In the genomic region with DNA sequence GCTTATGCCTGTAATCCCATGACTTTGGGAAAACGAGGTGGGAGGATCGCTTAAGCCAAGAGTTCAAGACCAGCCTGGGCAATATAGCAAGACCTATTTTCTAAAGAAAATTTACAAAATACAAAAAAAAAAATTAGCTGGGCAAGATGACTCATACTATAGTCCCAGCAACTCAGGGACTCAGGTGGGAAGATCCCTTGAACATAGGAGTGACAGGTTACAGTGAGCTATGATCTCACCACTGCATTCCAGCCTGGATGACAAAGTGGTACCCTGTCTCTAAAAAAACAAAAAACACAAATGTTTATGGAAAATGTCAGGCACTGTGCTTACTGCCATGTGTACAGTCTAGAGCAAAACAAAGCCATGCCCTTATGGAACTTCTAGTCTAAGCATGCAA, we compare ENCODE assay signal across 22 cellular contexts.
DNase-seq lines count a peak whose midpoint lies in the region; ATAC-seq and TF ChIP-seq lines count a peak whose summit lies in the region.
"Had no signal": no experiment of that assay in that cellular context is flagged by ENCODE, and none has a peak within 500 bp of the region (broad histone marks: within the 10 kb centered on the region; RNA-seq: fewer than 3 reads in every experiment).

No MANE protein-coding gene starts in this region.

- H3K27ac ChIP-seq in HEK293 (ENCODE audit: extremely low read depth, low read depth, low read length): no peak overlapping the region
- no peak overlapping the region for H3K27ac ChIP-seq in foreskin keratinocyte
- H3K27ac ChIP-seq in neural cell (ENCODE audit: low read length): peak overlapping the region; percentile 85
- H3K27ac ChIP-seq in psoas muscle: no peak overlapping the region
- H3K27ac ChIP-seq: A549, GM23248 had no signal

- H3K79me2 ChIP-seq in Loucy (ENCODE audit: insufficient read depth, low read length) (peaks cover 23% of the 10 kb centered on the region; the same call in 1 of the 2 replicates), neural cell (replicated peaks; ENCODE audit: insufficient read depth, low read length) (peaks cover 3% of the 10 kb centered on the region)

- no peaks in the 10 kb centered on the region for H3K9me3 Mint-ChIP-seq in activated T-cell treated with anti-CD3 and anti-CD28 coated beads, Interleukin-2, amount 50 U/mL, for 72 hours
- H3K9me3 Mint-ChIP-seq: CD4-positive, alpha-beta memory T cell; H9 had no signal

- no peaks in the 10 kb centered on the region for H3K36me3 Mint-ChIP-seq in activated T-cell treated with anti-CD3 and anti-CD28 coated beads, Interleukin-2, amount 50 U/mL, for 72 hours (ENCODE audit: insufficient read depth in 2 of 2)
- H3K36me3 Mint-ChIP-seq: CD4-positive, alpha-beta memory T cell had no signal

- H3K27me3 Mint-ChIP-seq in activated T-cell treated with anti-CD3 and anti-CD28 coated beads, Interleukin-2, amount 50 U/mL, for 72 hours (ENCODE audit: low read depth): peaks cover 6% of the 10 kb centered on the region
- H3K27me3 Mint-ChIP-seq: CD4-positive, alpha-beta memory T cell had no signal

- H2AFZ ChIP-seq in Loucy (ENCODE audit: low read length): no peak overlapping the region
- no peak overlapping the region for H2AFZ ChIP-seq in neural cell (ENCODE audit: low read depth, low read length)
- H2AFZ ChIP-seq: GM23248 had no signal

- no peaks in the 10 kb centered on the region for H3K4me1 Mint-ChIP-seq in activated T-cell treated with anti-CD3 and anti-CD28 coated beads, Interleukin-2, amount 50 U/mL, for 72 hours (ENCODE audit: low read depth)
- H3K4me1 Mint-ChIP-seq: CD4-positive, alpha-beta memory T cell had no signal

- H3K4me1 ChIP-seq in HEK293 (ENCODE audit: control insufficient read depth, insufficient read depth, low read length): no peaks in the 10 kb centered on the region
- peaks cover 61% of the 10 kb centered on the region for H3K4me1 ChIP-seq in Loucy (ENCODE audit: insufficient read depth, low read length, poor library complexity, severe bottlenecking)
- H3K4me1 ChIP-seq in foreskin keratinocyte: peaks cover 2% of the 10 kb centered on the region
- no peaks in the 10 kb centered on the region for H3K4me1 ChIP-seq in psoas muscle
- H3K4me1 ChIP-seq: A549 had no signal

- H3K9ac ChIP-seq in Loucy (ENCODE audit: low read depth, low read length, poor library complexity, severe bottlenecking) (no peak overlapping the region), neural cell (ENCODE audit: low read length) (peak overlapping the region; percentile 10)
- H3K9ac ChIP-seq: GM23248 had no signal

- no peak for TF ChIP-seq CTCF in HEK293 (tag by site-specific recombination; IDR thresholded peaks at IDR 0.05)
- TF ChIP-seq CTCF in Loucy (conservative IDR thresholded peaks at IDR 0.05; ENCODE audit: low read length): no peak
- TF ChIP-seq CTCF in foreskin keratinocyte (conservative IDR thresholded peaks at IDR 0.05): no peak
- TF ChIP-seq CTCF in neural cell (IDR thresholded peaks at IDR 0.05; ENCODE audit: poor library complexity, severe bottlenecking): no peak
- TF ChIP-seq CTCF in psoas muscle (IDR thresholded peaks at IDR 0.05): no peak

- H3K36me3 ChIP-seq in HEK293 (ENCODE audit: control insufficient read depth in 2 of 2, insufficient read depth in 1 of 2, low read length in 2 of 2) (no peaks in the 10 kb centered on the region), Loucy (ENCODE audit: insufficient read depth, low read length) (peaks cover 12% of the 10 kb centered on the region; the same call in 1 of the 2 replicates), neural cell (ENCODE audit: insufficient read depth, low read length) (no peaks in the 10 kb centered on the region), psoas muscle (ENCODE audit: insufficient read depth in 1 of 2, low read depth in 1 of 2) (no peaks in the 10 kb centered on the region)

- CTCF ChIA-PET in HEK293 (lab: Yijun Ruan, JAX): no interaction called here

- H3K9me2 ChIP-seq in Loucy (replicated peaks; ENCODE audit: low read depth, low read length) (no peaks in the 10 kb centered on the region), neural cell (ENCODE audit: insufficient read depth, low read length) (no peaks in the 10 kb centered on the region)

- H3K4me3 Mint-ChIP-seq in activated T-cell treated with anti-CD3 and anti-CD28 coated beads, Interleukin-2, amount 50 U/mL, for 72 hours: no peak overlapping the region
- H3K4me3 Mint-ChIP-seq: CD4-positive, alpha-beta memory T cell; H9; HFFc6 had no signal

- WGBS in psoas muscle, 3 donors: 93 to 95% (median 95%) methylated on average over 2 of the region's 2 CpGs

- TF ChIP-seq EP300 in neural cell (conservative IDR thresholded peaks at IDR 0.05; ENCODE audit: poor library complexity, severe bottlenecking): no peak

- no peaks in the 10 kb centered on the region for H3F3A ChIP-seq in Loucy (ENCODE audit: low read depth)
- peaks cover 5% of the 10 kb centered on the region for H3F3A ChIP-seq in neural cell (ENCODE audit: insufficient read depth, low read length, poor library complexity, severe bottlenecking)

- H3K9me3 ChIP-seq in HEK293 (ENCODE audit: control insufficient read depth, insufficient read depth, low read depth, low read length) (no peaks in the 10 kb centered on the region), Loucy (ENCODE audit: insufficient read depth, low read depth, low read length) (no peaks in the 10 kb centered on the region), neural cell (ENCODE audit: low read length) (no peaks in the 10 kb centered on the region), psoas muscle (no peaks in the 10 kb centered on the region)
- H3K9me3 ChIP-seq: A549 had no signal

- DNase-seq in foreskin keratinocyte (peak; percentile 16 to 30), psoas muscle (no peak)
- DNase-seq in activated T-cell treated with anti-CD3 and anti-CD28 coated beads, Interleukin-2, amount 50 U/mL, for 72 hours: no peak
- DNase-seq: 8988T; ACHN; C1 segment of cervical spinal cord; Calu3; CD4-positive, alpha-beta memory T cell; COR-L47; DMS79; EL; GDM1; GM23248; H9; HFFc6 had no signal

- H3K4me3 ChIP-seq in HEK293 (ENCODE audit: low read depth, low read length) (no peak overlapping the region), Loucy (ENCODE audit: low read length, poor library complexity, severe bottlenecking) (no peak overlapping the region), neural cell (ENCODE audit: low read length) (no peak overlapping the region), psoas muscle (no peak overlapping the region)
- H3K4me3 ChIP-seq: A549, GM12878, GM23248 had no signal

- H3K27me3 ChIP-seq in Loucy (ENCODE audit: insufficient read depth, low read length, poor library complexity, severe bottlenecking) (no peaks in the 10 kb centered on the region), foreskin keratinocyte (no peaks in the 10 kb centered on the region), neural cell (ENCODE audit: insufficient read depth, low read depth, low read length) (no peaks in the 10 kb centered on the region), psoas muscle (ENCODE audit: insufficient read depth in 3 of 3, low read length in 2 of 3) (no peaks in the 10 kb centered on the region)

- intact Hi-C loops in psoas muscle (cut with DNase I): no loop called here

- POLR2A ChIA-PET in HEK293 (lab: Yijun Ruan, JAX): no interaction called here

- TF ChIP-seq RAD21 in neural cell (conservative IDR thresholded peaks at IDR 0.05): no peak

- ATAC-seq in foreskin keratinocyte (peak; percentile 95), psoas muscle (no peak), HG02623 (IDR thresholded peaks at IDR 0.05; ENCODE audit: unreplicated experiment) (no peak)
- no peak for ATAC-seq in activated T-cell treated with anti-CD3 and anti-CD28 coated beads, Interleukin-2, amount 50 U/mL, for 72 hours (replicated peaks in 1 of 2)
- ATAC-seq: A549, GM12878, HCT116 had no signal

- peaks cover 7% of the 10 kb centered on the region for H4K20me1 ChIP-seq in Loucy (ENCODE audit: insufficient read depth, low read length, poor library complexity, severe bottlenecking)
- H4K20me1 ChIP-seq in neural cell (ENCODE audit: insufficient read depth): no peaks in the 10 kb centered on the region

- H3K4me2 ChIP-seq in Loucy (ENCODE audit: low read depth, low read length, poor library complexity, severe bottlenecking): peak overlapping the region; percentile 68
- no peak overlapping the region for H3K4me2 ChIP-seq in neural cell (ENCODE audit: low read length)
- H3K4me2 ChIP-seq: A549 had no signal

- no peak overlapping the region for H3K27ac Mint-ChIP-seq in activated T-cell treated with anti-CD3 and anti-CD28 coated beads, Interleukin-2, amount 50 U/mL, for 72 hours
- H3K27ac Mint-ChIP-seq: CD4-positive, alpha-beta memory T cell; H9; HFFc6 had no signal

TF ChIP-seq in HEK293, 187 proteins besides CTCF, POLR2A, EP300 and RAD21:
- TF ChIP-seq ZNF473 (tag by site-specific recombination; IDR thresholded peaks at IDR 0.05): no peak
- TF ChIP-seq, protein P1, sequence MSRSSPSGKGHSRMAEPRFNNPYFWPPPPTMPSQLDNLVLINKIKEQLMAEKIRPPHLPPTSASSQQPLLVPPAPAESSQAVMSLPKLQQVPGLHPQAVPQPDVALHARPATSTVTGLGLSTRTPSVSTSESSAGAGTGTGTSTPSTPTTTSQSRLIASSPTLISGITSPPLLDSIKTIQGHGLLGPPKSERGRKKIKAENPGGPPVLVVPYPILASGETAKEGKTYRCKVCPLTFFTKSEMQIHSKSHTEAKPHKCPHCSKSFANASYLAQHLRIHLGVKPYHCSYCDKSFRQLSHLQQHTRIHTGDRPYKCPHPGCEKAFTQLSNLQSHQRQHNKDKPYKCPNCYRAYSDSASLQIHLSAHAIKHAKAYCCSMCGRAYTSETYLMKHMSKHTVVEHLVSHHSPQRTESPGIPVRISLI (tag by site-specific recombination; IDR thresholded peaks at IDR 0.05): 0 out of 2 replicates have a peak, but pooled peaks have one; percentile 34

TF ChIP-seq in neural cell, 6 proteins besides CTCF, POLR2A, EP300 and RAD21 (continues in another document):
- TF ChIP-seq MXI1 (conservative IDR thresholded peaks at IDR 0.05; ENCODE audit: poor library complexity, severe bottlenecking) (no peak), POLR2AphosphoS5 (IDR thresholded peaks at IDR 0.05) (no peak)

Comparison
In these comparisons a context has a peak if more than half of its experiments do, and no peak if none do; other contexts are left out.
1. DNase-seq: peak in foreskin keratinocyte (2 of 2); none in psoas muscle (0 of 2) and activated T-cell treated with anti-CD3 and anti-CD28 coated beads, Interleukin-2, amount 50 U/mL, for 72 hours (0 of 2).